In the genomic region with DNA sequence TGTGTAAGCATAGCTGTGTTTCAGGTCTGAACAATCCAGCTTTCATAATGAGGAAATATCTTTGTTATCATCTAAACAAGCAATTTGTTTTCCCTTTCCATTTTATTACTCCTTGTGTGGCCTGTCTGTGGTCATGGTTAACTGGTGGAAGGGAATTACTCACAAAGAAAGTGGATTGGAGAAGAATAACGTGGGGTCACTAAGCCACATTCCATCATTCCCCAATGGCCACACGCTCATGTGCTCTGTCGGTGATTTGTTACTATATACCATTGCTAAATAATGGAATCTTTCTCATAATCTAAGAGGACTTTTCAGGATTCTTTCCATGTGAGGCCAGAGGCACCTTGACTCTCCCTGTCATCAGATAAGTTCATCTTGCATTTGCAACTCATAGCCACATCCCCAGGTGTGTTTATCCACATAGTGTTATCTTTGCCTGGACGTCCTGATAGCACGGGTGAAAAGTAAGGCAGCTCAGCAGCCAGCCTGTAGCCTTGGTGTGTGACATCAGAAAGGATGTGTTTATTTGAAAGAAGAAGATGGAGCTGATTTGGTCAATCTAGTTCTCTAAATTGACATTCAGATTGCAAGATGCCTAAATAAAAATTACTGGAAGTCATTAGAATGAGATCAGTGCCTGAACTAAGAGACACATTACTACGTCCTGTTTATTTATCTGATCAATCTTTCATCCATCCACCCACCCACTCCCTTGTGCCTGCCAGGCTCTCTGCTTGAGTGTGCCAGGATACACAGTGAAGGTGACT, we compare ENCODE assay signal across 1 cellular context.
TF ChIP-seq lines count a peak whose summit lies in the region.

No MANE protein-coding gene starts in this region.

TF ChIP-seq in K562, 482 proteins besides CTCF, POLR2A, EP300 and RAD21 (continued from another document and continues in another):
- TF ChIP-seq HSF4 (CRISPR knock-in tag; IDR thresholded peaks at IDR 0.05; ENCODE audit: borderline replicate concordance) (no peak), NR3C1 (CRISPR knock-in tag; IDR thresholded peaks at IDR 0.05) (no peak), ZNF77 (CRISPR knock-in tag; IDR thresholded peaks at IDR 0.05) (no peak), ZNF699 (CRISPR knock-in tag; IDR thresholded peaks at IDR 0.05; ENCODE audit: insufficient replicate concordance) (no peak), GTF2A2 (tag; IDR thresholded peaks at IDR 0.05) (no peak), CCNT2 (IDR thresholded peaks at IDR 0.05; ENCODE audit: borderline replicate concordance, extremely low read depth, insufficient read length, low read depth, low read length) (peak; percentile 67), SIX5 (IDR thresholded peaks at IDR 0.05; ENCODE audit: borderline replicate concordance in 1 of 2, insufficient read depth in 1 of 2, low read depth in 1 of 2, low read length in 2 of 2) (no peak), NFE2 (IDR thresholded peaks at IDR 0.05; ENCODE audit: low read depth) (peak; percentile 8; the same call in 1 of the 2 replicates), MAFG (tag; conservative IDR thresholded peaks at IDR 0.05) (no peak), POLR2G (IDR thresholded peaks at IDR 0.05; ENCODE audit: low read depth, low read length) (no peak), NCOR1 (IDR thresholded peaks at IDR 0.05) (peak; percentile 49; the same call in 1 of the 2 replicates), ZNF324 (CRISPR knock-in tag; IDR thresholded peaks at IDR 0.05) (0 out of 2 replicates have a peak, but pooled peaks have one; percentile 30), ZNF165 (CRISPR knock-in tag; IDR thresholded peaks at IDR 0.05; ENCODE audit: borderline replicate concordance) (no peak), ATF1 (CRISPR knock-in tag; IDR thresholded peaks at IDR 0.05) (no peak), ATF1 (tag; IDR thresholded peaks at IDR 0.05) (no peak), SMARCE1 (IDR thresholded peaks at IDR 0.05) (peak; percentile 30; the same call in 1 of the 2 replicates), MAFK (IDR thresholded peaks at IDR 0.05; ENCODE audit: low read length) (no peak), ZNF311 (CRISPR knock-in tag; IDR thresholded peaks at IDR 0.05) (peak; percentile 76; the same call in 1 of the 2 replicates), CXXC5 (CRISPR knock-in tag; IDR thresholded peaks at IDR 0.05) (no peak; the same call in 1 of the 2 replicates), ARID1B (IDR thresholded peaks at IDR 0.05) (peak; percentile 77), MEF2A (IDR thresholded peaks at IDR 0.05; ENCODE audit: control insufficient read depth, low read depth, low read length) (no peak), GTF2F1 (IDR thresholded peaks at IDR 0.05; ENCODE audit: low read depth, low read length) (no peak), CBX8 (IDR thresholded peaks at IDR 0.05; ENCODE audit: borderline replicate concordance, extremely low read depth, low read depth, low read length, poor library complexity, severe bottlenecking) (no peak), RCOR1 (IDR thresholded peaks at IDR 0.05; ENCODE audit: borderline replicate concordance in 1 of 2, low read depth in 2 of 2, low read length in 2 of 2) (0 out of 4 replicates have a peak, but pooled peaks of 1 of the 2 experiments have one; percentile 15), CTBP1 (IDR thresholded peaks at IDR 0.05; ENCODE audit: borderline replicate concordance) (peak; percentile 93), ZNF707 (CRISPR knock-in tag; conservative IDR thresholded peaks at IDR 0.05) (no peak), TEAD4 (IDR thresholded peaks at IDR 0.05; ENCODE audit: low read length) (peak; percentile 89), TEAD4 (CRISPR knock-in tag; IDR thresholded peaks at IDR 0.05; ENCODE audit: borderline replicate concordance) (no peak), XRCC5 (IDR thresholded peaks at IDR 0.05; ENCODE audit: low read depth, low read length) (no peak), ZNF75A (CRISPR knock-in tag; IDR thresholded peaks at IDR 0.05) (no peak), SMAD4 (CRISPR knock-in tag; conservative IDR thresholded peaks at IDR 0.05) (peak; percentile 46; the same call in 1 of the 2 replicates), SRSF9 (IDR thresholded peaks at IDR 0.05; ENCODE audit: borderline replicate concordance, low read depth, low read length) (no peak), ZNF212 (CRISPR knock-in tag; IDR thresholded peaks at IDR 0.05) (no peak), DPF2 (IDR thresholded peaks at IDR 0.05) (0 out of 2 replicates have a peak, but pooled peaks have one; percentile 23), MTA3 (IDR thresholded peaks at IDR 0.05; ENCODE audit: borderline replicate concordance) (no peak), TRIM24 (IDR thresholded peaks at IDR 0.05) (0 out of 4 replicates have a peak, but pooled peaks of 1 of the 2 experiments have one; percentile 37)
- TF ChIP-seq, protein P1, sequence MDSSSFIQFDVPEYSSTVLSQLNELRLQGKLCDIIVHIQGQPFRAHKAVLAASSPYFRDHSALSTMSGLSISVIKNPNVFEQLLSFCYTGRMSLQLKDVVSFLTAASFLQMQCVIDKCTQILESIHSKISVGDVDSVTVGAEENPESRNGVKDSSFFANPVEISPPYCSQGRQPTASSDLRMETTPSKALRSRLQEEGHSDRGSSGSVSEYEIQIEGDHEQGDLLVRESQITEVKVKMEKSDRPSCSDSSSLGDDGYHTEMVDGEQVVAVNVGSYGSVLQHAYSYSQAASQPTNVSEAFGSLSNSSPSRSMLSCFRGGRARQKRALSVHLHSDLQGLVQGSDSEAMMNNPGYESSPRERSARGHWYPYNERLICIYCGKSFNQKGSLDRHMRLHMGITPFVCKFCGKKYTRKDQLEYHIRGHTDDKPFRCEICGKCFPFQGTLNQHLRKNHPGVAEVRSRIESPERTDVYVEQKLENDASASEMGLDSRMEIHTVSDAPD (CRISPR knock-in tag; IDR thresholded peaks at IDR 0.05) = no peak
- TF ChIP-seq, protein P2, sequence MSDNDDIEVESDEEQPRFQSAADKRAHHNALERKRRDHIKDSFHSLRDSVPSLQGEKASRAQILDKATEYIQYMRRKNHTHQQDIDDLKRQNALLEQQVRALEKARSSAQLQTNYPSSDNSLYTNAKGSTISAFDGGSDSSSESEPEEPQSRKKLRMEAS (CRISPR knock-in tag; IDR thresholded peaks at IDR 0.05) = no peak
- TF ChIP-seq, protein P3, sequence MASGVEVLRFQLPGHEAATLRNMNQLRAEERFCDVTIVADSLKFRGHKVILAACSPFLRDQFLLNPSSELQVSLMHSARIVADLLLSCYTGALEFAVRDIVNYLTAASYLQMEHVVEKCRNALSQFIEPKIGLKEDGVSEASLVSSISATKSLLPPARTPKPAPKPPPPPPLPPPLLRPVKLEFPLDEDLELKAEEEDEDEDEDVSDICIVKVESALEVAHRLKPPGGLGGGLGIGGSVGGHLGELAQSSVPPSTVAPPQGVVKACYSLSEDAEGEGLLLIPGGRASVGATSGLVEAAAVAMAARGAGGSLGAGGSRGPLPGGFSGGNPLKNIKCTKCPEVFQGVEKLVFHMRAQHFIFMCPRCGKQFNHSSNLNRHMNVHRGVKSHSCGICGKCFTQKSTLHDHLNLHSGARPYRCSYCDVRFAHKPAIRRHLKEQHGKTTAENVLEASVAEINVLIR (CRISPR knock-in tag; IDR thresholded peaks at IDR 0.05) = 0 out of 2 replicates have a peak, but pooled peaks have one; percentile 24
- TF ChIP-seq, protein P4, sequence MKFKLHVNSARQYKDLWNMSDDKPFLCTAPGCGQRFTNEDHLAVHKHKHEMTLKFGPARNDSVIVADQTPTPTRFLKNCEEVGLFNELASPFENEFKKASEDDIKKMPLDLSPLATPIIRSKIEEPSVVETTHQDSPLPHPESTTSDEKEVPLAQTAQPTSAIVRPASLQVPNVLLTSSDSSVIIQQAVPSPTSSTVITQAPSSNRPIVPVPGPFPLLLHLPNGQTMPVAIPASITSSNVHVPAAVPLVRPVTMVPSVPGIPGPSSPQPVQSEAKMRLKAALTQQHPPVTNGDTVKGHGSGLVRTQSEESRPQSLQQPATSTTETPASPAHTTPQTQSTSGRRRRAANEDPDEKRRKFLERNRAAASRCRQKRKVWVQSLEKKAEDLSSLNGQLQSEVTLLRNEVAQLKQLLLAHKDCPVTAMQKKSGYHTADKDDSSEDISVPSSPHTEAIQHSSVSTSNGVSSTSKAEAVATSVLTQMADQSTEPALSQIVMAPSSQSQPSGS (CRISPR knock-in tag; IDR thresholded peaks at IDR 0.05) = no peak
- TF ChIP-seq, protein P5, sequence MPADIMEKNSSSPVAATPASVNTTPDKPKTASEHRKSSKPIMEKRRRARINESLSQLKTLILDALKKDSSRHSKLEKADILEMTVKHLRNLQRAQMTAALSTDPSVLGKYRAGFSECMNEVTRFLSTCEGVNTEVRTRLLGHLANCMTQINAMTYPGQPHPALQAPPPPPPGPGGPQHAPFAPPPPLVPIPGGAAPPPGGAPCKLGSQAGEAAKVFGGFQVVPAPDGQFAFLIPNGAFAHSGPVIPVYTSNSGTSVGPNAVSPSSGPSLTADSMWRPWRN (IDR thresholded peaks at IDR 0.05; ENCODE audit: low read depth) = 0 out of 2 replicates have a peak, but pooled peaks have one; percentile 43
- TF ChIP-seq, protein P6, sequence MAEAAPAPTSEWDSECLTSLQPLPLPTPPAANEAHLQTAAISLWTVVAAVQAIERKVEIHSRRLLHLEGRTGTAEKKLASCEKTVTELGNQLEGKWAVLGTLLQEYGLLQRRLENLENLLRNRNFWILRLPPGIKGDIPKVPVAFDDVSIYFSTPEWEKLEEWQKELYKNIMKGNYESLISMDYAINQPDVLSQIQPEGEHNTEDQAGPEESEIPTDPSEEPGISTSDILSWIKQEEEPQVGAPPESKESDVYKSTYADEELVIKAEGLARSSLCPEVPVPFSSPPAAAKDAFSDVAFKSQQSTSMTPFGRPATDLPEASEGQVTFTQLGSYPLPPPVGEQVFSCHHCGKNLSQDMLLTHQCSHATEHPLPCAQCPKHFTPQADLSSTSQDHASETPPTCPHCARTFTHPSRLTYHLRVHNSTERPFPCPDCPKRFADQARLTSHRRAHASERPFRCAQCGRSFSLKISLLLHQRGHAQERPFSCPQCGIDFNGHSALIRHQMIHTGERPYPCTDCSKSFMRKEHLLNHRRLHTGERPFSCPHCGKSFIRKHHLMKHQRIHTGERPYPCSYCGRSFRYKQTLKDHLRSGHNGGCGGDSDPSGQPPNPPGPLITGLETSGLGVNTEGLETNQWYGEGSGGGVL (CRISPR knock-in tag; IDR thresholded peaks at IDR 0.05) = no peak
- TF ChIP-seq, protein P7, sequence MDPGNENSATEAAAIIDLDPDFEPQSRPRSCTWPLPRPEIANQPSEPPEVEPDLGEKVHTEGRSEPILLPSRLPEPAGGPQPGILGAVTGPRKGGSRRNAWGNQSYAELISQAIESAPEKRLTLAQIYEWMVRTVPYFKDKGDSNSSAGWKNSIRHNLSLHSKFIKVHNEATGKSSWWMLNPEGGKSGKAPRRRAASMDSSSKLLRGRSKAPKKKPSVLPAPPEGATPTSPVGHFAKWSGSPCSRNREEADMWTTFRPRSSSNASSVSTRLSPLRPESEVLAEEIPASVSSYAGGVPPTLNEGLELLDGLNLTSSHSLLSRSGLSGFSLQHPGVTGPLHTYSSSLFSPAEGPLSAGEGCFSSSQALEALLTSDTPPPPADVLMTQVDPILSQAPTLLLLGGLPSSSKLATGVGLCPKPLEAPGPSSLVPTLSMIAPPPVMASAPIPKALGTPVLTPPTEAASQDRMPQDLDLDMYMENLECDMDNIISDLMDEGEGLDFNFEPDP (CRISPR knock-in tag; IDR thresholded peaks at IDR 0.05) = no peak
- TF ChIP-seq, protein P8, sequence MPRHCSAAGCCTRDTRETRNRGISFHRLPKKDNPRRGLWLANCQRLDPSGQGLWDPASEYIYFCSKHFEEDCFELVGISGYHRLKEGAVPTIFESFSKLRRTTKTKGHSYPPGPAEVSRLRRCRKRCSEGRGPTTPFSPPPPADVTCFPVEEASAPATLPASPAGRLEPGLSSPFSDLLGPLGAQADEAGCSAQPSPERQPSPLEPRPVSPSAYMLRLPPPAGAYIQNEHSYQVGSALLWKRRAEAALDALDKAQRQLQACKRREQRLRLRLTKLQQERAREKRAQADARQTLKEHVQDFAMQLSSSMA (CRISPR knock-in tag; IDR thresholded peaks at IDR 0.05) = no peak
- TF ChIP-seq, protein P9, sequence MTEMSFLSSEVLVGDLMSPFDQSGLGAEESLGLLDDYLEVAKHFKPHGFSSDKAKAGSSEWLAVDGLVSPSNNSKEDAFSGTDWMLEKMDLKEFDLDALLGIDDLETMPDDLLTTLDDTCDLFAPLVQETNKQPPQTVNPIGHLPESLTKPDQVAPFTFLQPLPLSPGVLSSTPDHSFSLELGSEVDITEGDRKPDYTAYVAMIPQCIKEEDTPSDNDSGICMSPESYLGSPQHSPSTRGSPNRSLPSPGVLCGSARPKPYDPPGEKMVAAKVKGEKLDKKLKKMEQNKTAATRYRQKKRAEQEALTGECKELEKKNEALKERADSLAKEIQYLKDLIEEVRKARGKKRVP (CRISPR knock-in tag; IDR thresholded peaks at IDR 0.05) = no peak
- TF ChIP-seq, protein P10, sequence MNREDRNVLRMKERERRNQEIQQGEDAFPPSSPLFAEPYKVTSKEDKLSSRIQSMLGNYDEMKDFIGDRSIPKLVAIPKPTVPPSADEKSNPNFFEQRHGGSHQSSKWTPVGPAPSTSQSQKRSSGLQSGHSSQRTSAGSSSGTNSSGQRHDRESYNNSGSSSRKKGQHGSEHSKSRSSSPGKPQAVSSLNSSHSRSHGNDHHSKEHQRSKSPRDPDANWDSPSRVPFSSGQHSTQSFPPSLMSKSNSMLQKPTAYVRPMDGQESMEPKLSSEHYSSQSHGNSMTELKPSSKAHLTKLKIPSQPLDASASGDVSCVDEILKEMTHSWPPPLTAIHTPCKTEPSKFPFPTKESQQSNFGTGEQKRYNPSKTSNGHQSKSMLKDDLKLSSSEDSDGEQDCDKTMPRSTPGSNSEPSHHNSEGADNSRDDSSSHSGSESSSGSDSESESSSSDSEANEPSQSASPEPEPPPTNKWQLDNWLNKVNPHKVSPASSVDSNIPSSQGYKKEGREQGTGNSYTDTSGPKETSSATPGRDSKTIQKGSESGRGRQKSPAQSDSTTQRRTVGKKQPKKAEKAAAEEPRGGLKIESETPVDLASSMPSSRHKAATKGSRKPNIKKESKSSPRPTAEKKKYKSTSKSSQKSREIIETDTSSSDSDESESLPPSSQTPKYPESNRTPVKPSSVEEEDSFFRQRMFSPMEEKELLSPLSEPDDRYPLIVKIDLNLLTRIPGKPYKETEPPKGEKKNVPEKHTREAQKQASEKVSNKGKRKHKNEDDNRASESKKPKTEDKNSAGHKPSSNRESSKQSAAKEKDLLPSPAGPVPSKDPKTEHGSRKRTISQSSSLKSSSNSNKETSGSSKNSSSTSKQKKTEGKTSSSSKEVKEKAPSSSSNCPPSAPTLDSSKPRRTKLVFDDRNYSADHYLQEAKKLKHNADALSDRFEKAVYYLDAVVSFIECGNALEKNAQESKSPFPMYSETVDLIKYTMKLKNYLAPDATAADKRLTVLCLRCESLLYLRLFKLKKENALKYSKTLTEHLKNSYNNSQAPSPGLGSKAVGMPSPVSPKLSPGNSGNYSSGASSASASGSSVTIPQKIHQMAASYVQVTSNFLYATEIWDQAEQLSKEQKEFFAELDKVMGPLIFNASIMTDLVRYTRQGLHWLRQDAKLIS (CRISPR knock-in tag; IDR thresholded peaks at IDR 0.05) = no peak
